In genomic region chr3:15458212-15458780, GRCh38 we compare ENCODE assay signal across 13 cellular contexts.
"Had no signal": no experiment of that assay in that cellular context is flagged by ENCODE, and none has a peak within 500 bp of the region (broad histone marks: within the 10 kb centered on the region; RNA-seq: fewer than 3 reads in every experiment).

No MANE protein-coding gene starts in this region.

- H3K36me3 ChIP-seq: suprapubic skin had no signal

- H3K27ac ChIP-seq: gastroesophageal sphincter, suprapubic skin had no signal

- DNase-seq: activated CD4-positive, alpha-beta T cell treated with anti-CD3 and anti-CD28 coated beads for 4 hours; activated naive CD4-positive, alpha-beta T cell treated with anti-CD3 and anti-CD28 coated beads, Interleukin-2, amount 50 U/mL, for 16 hours; activated T-cell treated with anti-CD3 and anti-CD28 coated beads, Interleukin-2, amount 50 U/mL, for 1 hour; amniotic stem cell; effector memory CD4-positive, alpha-beta T cell; left ventricle myocardium superior; mesendoderm; stimulated activated naive CD8-positive, alpha-beta T cell treated with anti-CD3 and anti-CD28 coated beads, Interleukin-15, Interleukin-2, amounts not matched to agents 100 U/mL and 50 U/mL, for 24 hours; T-helper 9 cell had no signal

- H3K27ac Mint-ChIP-seq: brain had no signal

- H3K4me3 ChIP-seq: gastroesophageal sphincter, suprapubic skin had no signal

- H3K27me3 ChIP-seq: gastroesophageal sphincter, suprapubic skin had no signal

- ATAC-seq: gastroesophageal sphincter; left ventricle myocardium superior; sciatic nerve; stimulated activated naive CD8-positive, alpha-beta T cell treated with anti-CD3 and anti-CD28 coated beads, Interleukin-15, Interleukin-2, amounts not matched to agents 100 U/mL and 50 U/mL, for 24 hours had no signal

- H3K9me3 ChIP-seq: gastroesophageal sphincter, suprapubic skin had no signal

- H3K4me1 Mint-ChIP-seq: brain had no signal

- H3K27me3 Mint-ChIP-seq: brain had no signal

- H3K4me3 Mint-ChIP-seq: brain had no signal

- H3K4me1 ChIP-seq: gastroesophageal sphincter, suprapubic skin had no signal
